24 cellular contexts compared by ENCODE assay signal in genomic region chr4:2695661-2696060, GRCh38.
"Had no signal": no experiment of that assay in that cellular context is flagged by ENCODE, and none has a peak within 500 bp of the region (broad histone marks: within the 10 kb centered on the region; RNA-seq: fewer than 3 reads in every experiment).

No MANE protein-coding gene starts in this region.

- H3K9me3 ChIP-seq: lower lobe of right lung, psoas muscle, right atrium auricular region, spleen, thyroid gland, upper lobe of right lung had no signal

- H2AFZ ChIP-seq: neural progenitor cell had no signal

- H3K4me3 Mint-ChIP-seq: activated CD4-positive, alpha-beta T cell treated with anti-CD3 and anti-CD28 coated beads for 36 hours; activated T-helper 1 cell treated with anti-CD3 and anti-CD28 coated beads, Interleukin-12 subunit alpha, Interleukin-12 subunit beta, Interleukin-2, Interleukin-4 antibody, amounts not matched to agents 30 ng/mL and 10 ng/mL and 1 ng/mL, durations not matched to agents 14 hours and 24 hours and 36 hours; neural progenitor cell; WTC11 had no signal

- H3K4me1 ChIP-seq: foreskin keratinocyte, lower lobe of right lung, neural progenitor cell, psoas muscle, right atrium auricular region, thyroid gland, upper lobe of right lung had no signal

- H3K27ac Mint-ChIP-seq: activated T-helper 1 cell treated with anti-CD3 and anti-CD28 coated beads, Interleukin-12 subunit alpha, Interleukin-12 subunit beta, Interleukin-2, Interleukin-4 antibody, amounts not matched to agents 30 ng/mL and 10 ng/mL and 1 ng/mL, durations not matched to agents 14 hours and 24 hours and 36 hours; neural progenitor cell had no signal

- H3K9ac ChIP-seq: neural progenitor cell had no signal

- H3K4me3 ChIP-seq: lower lobe of right lung, neural progenitor cell, psoas muscle, right atrium auricular region, thyroid gland, upper lobe of right lung had no signal

- ATAC-seq: activated CD4-positive, alpha-beta T cell treated with anti-CD3 and anti-CD28 coated beads for 36 hours; foreskin keratinocyte; left lobe of liver; psoas muscle; stimulated activated naive CD8-positive, alpha-beta T cell treated with anti-CD3 and anti-CD28 coated beads, Interleukin-15, Interleukin-2, amounts not matched to agents 100 U/mL and 50 U/mL, for 24 hours; upper lobe of right lung; WTC11 had no signal

- H3K27me3 ChIP-seq: foreskin keratinocyte, neural progenitor cell, right atrium auricular region, spleen, thyroid gland, upper lobe of right lung had no signal

- H3K4me1 Mint-ChIP-seq: neural progenitor cell, WTC11 had no signal

- DNase-seq: activated CD4-positive, alpha-beta T cell treated with anti-CD3 and anti-CD28 coated beads for 36 hours; activated CD4-positive, alpha-beta T cell treated with anti-CD3 and anti-CD28 coated beads, Interleukin-2, amount 50 U/mL, for 4 hours; activated gamma-delta T cell; activated naive CD4-positive, alpha-beta T cell treated with anti-CD3 and anti-CD28 coated beads, Interleukin-2, amount 50 U/mL, for 16 hours; central memory CD4-positive, alpha-beta T cell; dermis blood vessel endothelial cell; effector CD8-positive, alpha-beta T cell; foreskin keratinocyte; kidney; lower lobe of right lung; psoas muscle; stimulated activated CD4-positive, alpha-beta T cell treated with anti-CD3 and anti-CD28 coated beads, Interleukin-4, amount 100 ng/mL, for 1 hour; stimulated activated naive CD8-positive, alpha-beta T cell treated with anti-CD3 and anti-CD28 coated beads, Interleukin-15, Interleukin-2, amounts not matched to agents 100 U/mL and 50 U/mL, for 24 hours; T-helper 1 cell; T-helper 9 cell; upper lobe of right lung had no signal

- H3K27me3 Mint-ChIP-seq: activated CD4-positive, alpha-beta T cell treated with anti-CD3 and anti-CD28 coated beads for 36 hours; naive thymus-derived CD8-positive, alpha-beta T cell had no signal

- H3K27ac ChIP-seq: foreskin keratinocyte, lower lobe of right lung, neural progenitor cell, psoas muscle, right atrium auricular region, thyroid gland, upper lobe of right lung had no signal

- H3K4me2 ChIP-seq: neural progenitor cell had no signal

- H3K9me3 Mint-ChIP-seq: activated T-helper 1 cell treated with anti-CD3 and anti-CD28 coated beads, Interleukin-12 subunit alpha, Interleukin-12 subunit beta, Interleukin-2, Interleukin-4 antibody, amounts not matched to agents 30 ng/mL and 10 ng/mL and 1 ng/mL, durations not matched to agents 14 hours and 24 hours and 36 hours; naive thymus-derived CD8-positive, alpha-beta T cell; neural progenitor cell; WTC11 had no signal
